In genomic region chr5:139650689-139651501, GRCh38 we compare ENCODE assay signal across 8 cellular contexts. TPM values are rescaled to one million over a fixed set of nuclear protein-coding genes. Genes with fewer than 3 reads are reported as not detected.
DNase-seq lines count a peak whose midpoint lies in the region; ATAC-seq and TF ChIP-seq lines count a peak whose summit lies in the region.

No MANE protein-coding gene starts in this region.

- H3K9me3 ChIP-seq in HUES64 (ENCODE audit: insufficient read depth, low read depth, low read length), result no peaks in the 10 kb centered on the region
- no peaks in the 10 kb centered on the region for H3K9me3 ChIP-seq in body of pancreas
- H3K9me3 ChIP-seq in smooth muscle cell (replicated peaks; ENCODE audit: low read depth), result no peaks in the 10 kb centered on the region

- no peaks in the 10 kb centered on the region for H3K36me3 Mint-ChIP-seq in activated CD4-positive, alpha-beta memory T cell treated with anti-CD3 and anti-CD28 coated beads for 36 hours

- H3K36me3 ChIP-seq in ACC112 (ENCODE audit: insufficient read depth, low read length) (no peaks in the 10 kb centered on the region), HUES64 (ENCODE audit: insufficient read depth, low read length) (no peaks in the 10 kb centered on the region), body of pancreas (replicated peaks in 1 of 2; ENCODE audit: insufficient read depth in 1 of 2, low read depth in 2 of 2) (no peaks in the 10 kb centered on the region), smooth muscle cell (ENCODE audit: low read depth) (no peaks in the 10 kb centered on the region)

- peaks cover 66% of the 10 kb centered on the region for H3K79me2 ChIP-seq in ACC112 (ENCODE audit: control insufficient read depth, insufficient read depth, low read length, unreplicated experiment)
- peaks cover 74% of the 10 kb centered on the region for H3K79me2 ChIP-seq in smooth muscle cell (ENCODE audit: low read depth)

- TF ChIP-seq CTCF in body of pancreas (IDR thresholded peaks at IDR 0.05), result no peak
- no peak for TF ChIP-seq CTCF in smooth muscle cell (IDR thresholded peaks at IDR 0.05; ENCODE audit: borderline replicate concordance, insufficient read depth, poor library complexity, severe bottlenecking)

- peak overlapping the region; percentile 97 for H3K4me2 ChIP-seq in smooth muscle cell

- H3K27ac ChIP-seq in ACC112 (ENCODE audit: low read depth, low read length) (peak overlapping the region; percentile 85), HUES64 (ENCODE audit: low read depth, low read length) (peak overlapping the region; percentile 94; the same call in 1 of the 2 replicates), body of pancreas (peak overlapping the region; percentile 94 to 98 (median 96)), smooth muscle cell (ENCODE audit: low read depth) (peak overlapping the region; percentile 99)

- H2AFZ ChIP-seq in ACC112 (ENCODE audit: low read length, unreplicated experiment) (no peak overlapping the region), smooth muscle cell (ENCODE audit: low read depth) (no peak overlapping the region)

- H4K20me1 ChIP-seq in smooth muscle cell (ENCODE audit: low read depth), result peaks cover 64% of the 10 kb centered on the region

- peaks cover 23% of the 10 kb centered on the region for H3K4me1 Mint-ChIP-seq in activated CD4-positive, alpha-beta memory T cell treated with anti-CD3 and anti-CD28 coated beads for 36 hours (ENCODE audit: low read depth)

- DNase-seq in body of pancreas, result peak; percentile 79 to 90 (median 89)
- DNase-seq in inferior parietal cortex (ENCODE audit: extremely low spot score), result peak; percentile 70
- no peak for DNase-seq in smooth muscle cell (lab: John Stamatoyannopoulos, UW; ENCODE audit: unreplicated experiment)
- no peak for DNase-seq in activated CD4-positive, alpha-beta memory T cell treated with anti-CD3 and anti-CD28 coated beads for 36 hours
- DNase-seq in NCI-H2107 (lab: John Stamatoyannopoulos, UW), result no peak

- intact Hi-C loops in body of pancreas (cut with DNase I), result no loop called here
- intact Hi-C loops in activated CD4-positive, alpha-beta memory T cell treated with anti-CD3 and anti-CD28 coated beads for 36 hours (cut with micrococcal nuclease), result no loop called here

- peaks cover 52% of the 10 kb centered on the region for H3K27me3 Mint-ChIP-seq in activated CD4-positive, alpha-beta memory T cell treated with anti-CD3 and anti-CD28 coated beads for 36 hours

- peaks cover 30% of the 10 kb centered on the region for H3F3A ChIP-seq in smooth muscle cell (ENCODE audit: low read depth)

- no peak overlapping the region for H3K4me3 Mint-ChIP-seq in activated CD4-positive, alpha-beta memory T cell treated with anti-CD3 and anti-CD28 coated beads for 36 hours

- 2% methylated on average over 25 of the region's 25 CpGs for WGBS in HUES64
- WGBS in body of pancreas, 2 donors, result 1 to 2% methylated on average over 18 to 25 of the region's 25 CpGs
- WGBS in smooth muscle cell (ENCODE audit: low lambda C conversion rate), result 4% methylated on average over 22 of the region's 25 CpGs

- peak; percentile 47 for ATAC-seq in body of pancreas
- no peak for ATAC-seq in GM21526 (IDR thresholded peaks at IDR 0.05; ENCODE audit: low FRiP score, unreplicated experiment)

- peak overlapping the region; percentile 96 for H3K4me3 ChIP-seq in ACC112 (ENCODE audit: low read depth, low read length)
- peak overlapping the region; percentile 87 for H3K4me3 ChIP-seq in HUES64 (ENCODE audit: low read length)
- peak overlapping the region; percentile 95 to 96 for H3K4me3 ChIP-seq in body of pancreas
- H3K4me3 ChIP-seq in smooth muscle cell, result peak overlapping the region; percentile 95

- no peak overlapping the region for H3K27ac Mint-ChIP-seq in activated CD4-positive, alpha-beta memory T cell treated with anti-CD3 and anti-CD28 coated beads for 36 hours

- no peaks in the 10 kb centered on the region for H3K9me3 Mint-ChIP-seq in activated CD4-positive, alpha-beta memory T cell treated with anti-CD3 and anti-CD28 coated beads for 36 hours

- POLR2A ChIA-PET in activated CD4-positive, alpha-beta memory T cell treated with anti-CD3 and anti-CD28 coated beads for 36 hours (lab: Charles Lee), result no interaction called here

- no peaks in the 10 kb centered on the region for H3K27me3 ChIP-seq in ACC112 (ENCODE audit: insufficient read depth, low read length)
- peaks cover 17% of the 10 kb centered on the region for H3K27me3 ChIP-seq in HUES64 (ENCODE audit: insufficient read depth, low read length)
- no peaks in the 10 kb centered on the region for H3K27me3 ChIP-seq in body of pancreas
- H3K27me3 ChIP-seq in smooth muscle cell (ENCODE audit: low read depth), result no peaks in the 10 kb centered on the region

- H3K9ac ChIP-seq in HUES64 (ENCODE audit: low read depth, low read length) (peak overlapping the region; percentile 79), smooth muscle cell (ENCODE audit: low read depth) (peak overlapping the region; percentile 95)

- CTCF ChIA-PET in activated CD4-positive, alpha-beta memory T cell treated with anti-CD3 and anti-CD28 coated beads for 36 hours (lab: Charles Lee), result interaction anchor here (0.6 to 2.6 kb wide), 6 partner anchors 16 to 318 kb away, joined by 3 to 9 read pairs (median 4); no protein-coding TSS in a partner anchor

- H3K4me1 ChIP-seq in ACC112 (ENCODE audit: control insufficient read depth, insufficient read depth, low read length, unreplicated experiment) (peaks cover 50% of the 10 kb centered on the region), HUES64 (ENCODE audit: insufficient read depth, low read length) (peaks cover 46% of the 10 kb centered on the region), body of pancreas (peaks cover 65% of the 10 kb centered on the region), smooth muscle cell (ENCODE audit: low read depth) (peaks cover 56% of the 10 kb centered on the region)

- peak; percentile 58 to 78 (median 72) for TF ChIP-seq POLR2A in body of pancreas (IDR thresholded peaks at IDR 0.05)

RNA-seq across cellular contexts. Expression of gene CXXC5, which starts 2.7 kb away (rescaled TPM):
- polyA plus RNA-seq in HUES64 (2013, experiment 1 of 2), result 83.6 TPM
- polyA plus RNA-seq in HUES64 (2013, experiment 2 of 2), result 88.1 TPM
- 10 to 100 TPM; 86.6 to 87.7 TPM for total RNA-seq in body of pancreas
- 85.5 and 103 TPM in 2 replicates for total RNA-seq in smooth muscle cell
- polyA plus RNA-seq in smooth muscle cell, result 139 and 175 TPM in 2 replicates
- total RNA-seq in activated CD4-positive, alpha-beta memory T cell treated with anti-CD3 and anti-CD28 coated beads for 36 hours, result 1 to 10 TPM in 1 of 2 experiments, under 1 TPM in 1; 0.82 to 1.0 TPM

Comparison
In these comparisons a context has a peak if more than half of its experiments do, and no peak if none do; other contexts are left out.
1. DNase-seq: peak in body of pancreas (4 of 4) and inferior parietal cortex (single experiment); none in smooth muscle cell (single experiment), activated CD4-positive, alpha-beta memory T cell treated with anti-CD3 and anti-CD28 coated beads for 36 hours (single experiment) and NCI-H2107 (single experiment).
2. RNA of gene CXXC5, which starts 2.7 kb away (total RNA-seq): 86.6 to 87.7 TPM in body of pancreas and 85.5 to 103 TPM in smooth muscle cell; 0.82 to 1.0 TPM in activated CD4-positive, alpha-beta memory T cell treated with anti-CD3 and anti-CD28 coated beads for 36 hours; every median in the first group is over 10 times any median in the second.
3. Peak in every context shown above with its lines, with median percentiles within 50 percentile points of each other: H3K27ac ChIP-seq and H3K4me3 ChIP-seq.